25 cellular contexts compared by ENCODE assay signal in the genomic region with DNA sequence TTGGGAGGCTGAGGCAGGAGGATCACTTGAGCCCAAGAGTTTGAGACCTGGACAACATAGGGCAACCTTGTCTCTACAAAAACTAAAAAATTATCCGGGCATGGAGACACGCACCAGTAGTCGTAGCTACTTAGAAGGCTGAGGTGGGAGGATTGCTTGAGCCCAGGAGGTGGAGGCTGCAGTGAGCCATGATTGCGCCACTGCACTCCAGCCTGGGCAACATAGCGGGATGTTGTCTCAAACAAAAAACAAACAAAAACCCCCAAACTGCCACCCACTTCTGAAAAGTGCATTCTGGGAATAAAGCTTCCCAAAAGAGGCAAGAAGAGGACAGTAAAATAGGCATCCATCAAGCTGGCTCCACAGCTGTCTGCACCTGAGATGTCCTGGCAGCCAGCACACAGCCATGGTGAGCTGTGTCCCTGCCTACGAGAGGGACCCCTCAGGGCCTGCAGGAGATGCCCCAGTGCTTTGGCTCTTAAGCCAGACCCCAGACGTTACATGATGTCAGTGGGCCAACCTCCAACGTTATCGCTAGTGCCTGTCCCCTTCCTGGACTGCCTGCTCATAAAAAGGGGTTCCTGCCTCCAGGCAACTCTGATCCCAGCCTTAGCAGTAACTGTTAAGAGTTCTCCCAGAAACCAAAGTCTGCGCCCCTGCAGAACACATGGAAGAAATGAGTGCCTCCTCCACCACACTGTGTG.
A peak's percentile ranks its signal among the peaks of the same experiment; 100 is the strongest.
DNase-seq lines count a peak whose midpoint lies in the region; ATAC-seq lines count a peak whose summit lies in the region.
"Had no signal": no experiment of that assay in that cellular context is flagged by ENCODE, and none has a peak within 500 bp of the region (broad histone marks: within the 10 kb centered on the region; RNA-seq: fewer than 3 reads in every experiment).

No MANE protein-coding gene starts in this region.

- ATAC-seq in left cardiac atrium (no peak), right cardiac atrium (no peak), GM19324 (IDR thresholded peaks at IDR 0.05; ENCODE audit: low FRiP score, unreplicated experiment) (no peak), HG03045 (IDR thresholded peaks at IDR 0.05; ENCODE audit: unreplicated experiment) (no peak), GM19467 (IDR thresholded peaks at IDR 0.05; ENCODE audit: unreplicated experiment) (no peak)
- ATAC-seq: activated T-cell treated with anti-CD3 and anti-CD28 coated beads, Interleukin-2, amount 50 U/mL, for 72 hours; stimulated activated effector memory CD8-positive, alpha-beta T cell treated with anti-CD3 and anti-CD28 coated beads, Interleukin-12 subunit alpha, Interleukin-12 subunit beta, amount 100 ng/mL, for 72 hours had no signal

- H2AFZ ChIP-seq in trophoblast cell (ENCODE audit: insufficient read depth, low read length, poor library complexity) = no peak overlapping the region

- H3K27ac ChIP-seq in right cardiac atrium (ENCODE audit: low read length) (no peak overlapping the region), cingulate gyrus (ENCODE audit: low read depth, low read length) (peak overlapping the region; percentile 39), trophoblast cell (ENCODE audit: low read depth, low read length) (no peak overlapping the region)
- H3K27ac ChIP-seq: right atrium auricular region had no signal

- DNase-seq in left cardiac atrium = peak; percentile 13
- no peak for DNase-seq in right cardiac atrium
- DNase-seq in trophoblast cell = no peak
- DNase-seq in activated CD4-positive, alpha-beta T cell treated with anti-CD3 and anti-CD28 coated beads for 1 hour = no peak
- DNase-seq: activated CD4-positive, alpha-beta T cell treated with anti-CD3 and anti-CD28 coated beads, Interleukin-2, amount 10 ng/mL, durations not matched to agents 24 days and 14 days; activated naive CD4-positive, alpha-beta T cell treated with anti-CD3 and anti-CD28 coated beads, Interleukin-2, amount 50 U/mL, for 16 hours; activated T-cell treated with anti-CD3 and anti-CD28 coated beads, Interleukin-2, amount 50 U/mL, for 72 hours; amniotic stem cell; C1 segment of cervical spinal cord; HCEC 1CT; NCI-H1092 treated with DMSO at 0.1 percent for 48 hours; NCI-H2029 treated with DMSO at 0.1 percent for 48 hours; NCI-H2227 treated with DMSO at 0.1 percent for 48 hours; NCI-H526 treated with DMSO at 0.1 percent for 48 hours; SHP77 treated with DMSO at 0.1 percent for 48 hours; stimulated activated CD4-positive, alpha-beta T cell treated with anti-CD3 and anti-CD28 coated beads, Interleukin-12 subunit alpha, Interleukin-12 subunit beta, amount 100 ng/mL, for 4 hours; stimulated activated CD4-positive, alpha-beta T cell treated with anti-CD3 and anti-CD28 coated beads, Interleukin-4, amount 100 ng/mL, for 1 hour; thyroid gland had no signal

- H3K9ac ChIP-seq in trophoblast cell (ENCODE audit: low read length) = peak overlapping the region; percentile 4

- H3K18ac ChIP-seq in trophoblast cell (ENCODE audit: low read length) = no peak overlapping the region

- no peak overlapping the region for H2BK5ac ChIP-seq in trophoblast cell (ENCODE audit: low read depth, low read length, poor library complexity)

- peaks cover 6% of the 10 kb centered on the region for H3K79me1 ChIP-seq in trophoblast cell (ENCODE audit: low read length)

- no peaks in the 10 kb centered on the region for H3K36me3 ChIP-seq in trophoblast cell (ENCODE audit: control insufficient read depth in 1 of 2, insufficient read depth in 2 of 2, low read length in 2 of 2)

- no peaks in the 10 kb centered on the region for H3K27me3 ChIP-seq in right cardiac atrium (ENCODE audit: control insufficient read depth, insufficient read depth)
- H3K27me3 ChIP-seq in trophoblast cell (ENCODE audit: insufficient read depth, low read length) = no peaks in the 10 kb centered on the region
- H3K27me3 ChIP-seq: pancreas, right atrium auricular region, thyroid gland had no signal

- no peak overlapping the region for H4K12ac ChIP-seq in trophoblast cell (ENCODE audit: low read depth, low read length)

- no peak overlapping the region for H2BK120ac ChIP-seq in trophoblast cell (ENCODE audit: insufficient read depth, low read length, poor library complexity)

- no peaks in the 10 kb centered on the region for H3K9me3 ChIP-seq in right cardiac atrium (ENCODE audit: control insufficient read depth, low read length)
- H3K9me3 ChIP-seq in trophoblast cell (ENCODE audit: insufficient read depth, low read depth, low read length) = no peaks in the 10 kb centered on the region
- H3K9me3 ChIP-seq: pancreas, right atrium auricular region, thyroid gland had no signal

- WGBS in right cardiac atrium = 90% methylated on average over 10 of the region's 10 CpGs
- no CpG with 5 or more reads among the region's 10 CpGs for WGBS in trophoblast cell (ENCODE audit: extremely low coverage, insufficient coverage, insufficient read length)

- H4K8ac ChIP-seq in trophoblast cell (ENCODE audit: low read depth, low read length) = no peak overlapping the region

- H3K23ac ChIP-seq in trophoblast cell (ENCODE audit: low read length) = no peak overlapping the region

- H2AK5ac ChIP-seq in trophoblast cell (ENCODE audit: low read length) = no peak overlapping the region

- intact Hi-C loops in left cardiac atrium (cut with DNase I) (loop anchor here in 1 of 2 donors (10.0 kb wide), 1 partner anchor 105 kb away; a partner anchor contains a TSS), right cardiac atrium (cut with DNase I) (loop anchor here in 3 of 4 donors (2.0 to 10.0 kb wide), 3 partner anchors 355 to 421 kb away; no protein-coding TSS in a partner anchor)

- H3K79me2 ChIP-seq in trophoblast cell (ENCODE audit: control insufficient read depth, insufficient read depth, low read length, poor library complexity) = no peaks in the 10 kb centered on the region

- H3K4me2 ChIP-seq in trophoblast cell (ENCODE audit: low read length) = no peak overlapping the region

- no peak overlapping the region for H3K4ac ChIP-seq in trophoblast cell (ENCODE audit: low read depth, low read length)

- H2BK12ac ChIP-seq in trophoblast cell (ENCODE audit: low read length) = no peak overlapping the region

- no peaks in the 10 kb centered on the region for H3K4me1 ChIP-seq in right cardiac atrium (ENCODE audit: control insufficient read depth, insufficient read depth, low read length)
- peaks cover 5 to 7% of the 10 kb centered on the region in 2 experiments for H3K4me1 ChIP-seq in trophoblast cell (ENCODE audit: control insufficient read depth in 1 of 2, insufficient read depth in 2 of 2, low read length in 2 of 2)

- H3K14ac ChIP-seq in trophoblast cell (ENCODE audit: low read length) = no peak overlapping the region

- no peak overlapping the region for H4K91ac ChIP-seq in trophoblast cell (ENCODE audit: low read depth, low read length)

- H3K4me3 ChIP-seq in right cardiac atrium (ENCODE audit: low read length) (no peak overlapping the region), trophoblast cell (ENCODE audit: low read depth, low read length) (no peak overlapping the region)
- H3K4me3 ChIP-seq: pancreas, right atrium auricular region, thyroid gland had no signal
